In genomic region chr15:44441095-44441501, GRCh38 we compare ENCODE assay signal across 1 cellular context.
TF ChIP-seq lines count a peak whose summit lies in the region.

No MANE protein-coding gene starts in this region.

TF ChIP-seq in H1, 55 proteins besides CTCF, POLR2A, EP300 and RAD21 (continued from another document):
- peak; percentile 45 for TF ChIP-seq ASH2L (IDR thresholded peaks at IDR 0.05; ENCODE audit: low read length)
- no peak for TF ChIP-seq CHD2 (IDR thresholded peaks at IDR 0.05; ENCODE audit: low read length)
- no peak for TF ChIP-seq CBX5 (IDR thresholded peaks at IDR 0.05; ENCODE audit: low read depth, low read length)
- no peak for TF ChIP-seq PHF8 (conservative IDR thresholded peaks at IDR 0.05; ENCODE audit: low read depth, low read length)
- TF ChIP-seq CBX8 (IDR thresholded peaks at IDR 0.05; ENCODE audit: borderline replicate concordance, low read depth, low read length): no peak
